ENCODE assay signal across 8 cellular contexts in the genomic region with DNA sequence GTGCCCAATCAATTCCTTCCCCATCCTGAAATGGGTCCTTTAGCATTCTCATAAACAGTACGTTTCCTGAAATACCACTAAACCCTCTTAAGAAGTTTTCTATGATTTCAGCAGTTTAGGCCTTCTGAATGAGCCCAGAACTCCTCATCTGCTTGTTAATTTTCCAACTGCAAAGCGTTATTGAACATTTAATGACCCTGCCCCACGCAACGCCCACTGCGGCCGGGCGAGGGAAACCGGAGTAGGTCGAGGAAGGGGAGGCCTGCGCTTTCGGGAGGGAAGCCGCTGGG. TPM values are rescaled to one million over a fixed set of nuclear protein-coding genes. Genes with fewer than 3 reads are reported as not detected.
DNase-seq lines count a peak whose midpoint lies in the region; ATAC-seq and TF ChIP-seq lines count a peak whose summit lies in the region.

No MANE protein-coding gene starts in this region.

- H3K9me3 Mint-ChIP-seq in dendritic cell treated with granulocyte-macrophage colony-stimulating factor and Interleukin-4, amounts not matched to agents 40 ng/mL and 50 ng/mL, for 4 days: no peaks in the 10 kb centered on the region
- H3K9me3 Mint-ChIP-seq in naive B cell: no peaks in the 10 kb centered on the region

- no peaks in the 10 kb centered on the region for H3K9me3 ChIP-seq in KOPT-K1 (ENCODE audit: insufficient read depth, low read length, poor library complexity, severe bottlenecking)

- peaks cover 17% of the 10 kb centered on the region for H3K4me1 Mint-ChIP-seq in dendritic cell treated with granulocyte-macrophage colony-stimulating factor and Interleukin-4, amounts not matched to agents 40 ng/mL and 50 ng/mL, for 4 days (ENCODE audit: low read depth)
- H3K4me1 Mint-ChIP-seq in naive B cell: peaks cover 16 to 19% (median 18%) of the 10 kb centered on the region in 3 donors

- no peak for TF ChIP-seq CTCF in AG09309 (IDR thresholded peaks at IDR 0.05; ENCODE audit: control insufficient read depth, insufficient read depth, low read depth, low read length, missing control alignments)

- H3K27me3 Mint-ChIP-seq in dendritic cell treated with granulocyte-macrophage colony-stimulating factor and Interleukin-4, amounts not matched to agents 40 ng/mL and 50 ng/mL, for 4 days: no peaks in the 10 kb centered on the region
- peaks cover 0 to 6% (median 0%) of the 10 kb centered on the region in 3 donors for H3K27me3 Mint-ChIP-seq in naive B cell

- peak overlapping the region; percentile 58 for H3K27ac ChIP-seq in KOPT-K1 (ENCODE audit: low read depth, low read length, poor library complexity, severe bottlenecking)

- H3K27ac Mint-ChIP-seq in dendritic cell treated with granulocyte-macrophage colony-stimulating factor and Interleukin-4, amounts not matched to agents 40 ng/mL and 50 ng/mL, for 4 days: peak overlapping the region; percentile 95
- peak overlapping the region; percentile 77 to 99 (median 98) for H3K27ac Mint-ChIP-seq in naive B cell

- no peaks in the 10 kb centered on the region for H3K36me3 ChIP-seq in KOPT-K1 (ENCODE audit: insufficient read depth, low read length)

- ATAC-seq in naive B cell (ENCODE audit: low read depth in 2 of 2): no peak

- intact Hi-C loops in dendritic cell treated with granulocyte-macrophage colony-stimulating factor and Interleukin-4, amounts not matched to agents 40 ng/mL and 50 ng/mL, for 4 days (cut with micrococcal nuclease): loop anchor here (2.0 kb wide), 2 partner anchors 98 to 110 kb away; a partner anchor contains a TSS

- peak overlapping the region; percentile 100 for H3K4me3 Mint-ChIP-seq in dendritic cell treated with granulocyte-macrophage colony-stimulating factor and Interleukin-4, amounts not matched to agents 40 ng/mL and 50 ng/mL, for 4 days
- H3K4me3 Mint-ChIP-seq in naive B cell: peak overlapping the region; percentile 92 to 100 (median 100)

- H3K4me3 ChIP-seq in AG09309 (ENCODE audit: control insufficient read depth, low read depth, low read length): peak overlapping the region; percentile 91

- peaks cover 14% of the 10 kb centered on the region for H3K36me3 Mint-ChIP-seq in dendritic cell treated with granulocyte-macrophage colony-stimulating factor and Interleukin-4, amounts not matched to agents 40 ng/mL and 50 ng/mL, for 4 days (ENCODE audit: low read depth)
- H3K36me3 Mint-ChIP-seq in naive B cell: peaks cover 0 to 9% of the 10 kb centered on the region in 2 donors

- DNase-seq in AG09309 (ENCODE audit: low read depth) (no peak), naive B cell (no peak), amniotic stem cell (lab: John Stamatoyannopoulos, UW) (no peak), DMS 273 (lab: John Stamatoyannopoulos, UW; ENCODE audit: unreplicated experiment) (no peak), NCI-H2107 treated with DMSO at 0.1 percent for 48 hours (lab: John Stamatoyannopoulos, UW; ENCODE audit: unreplicated experiment) (no peak), NCI-H128 (lab: John Stamatoyannopoulos, UW; ENCODE audit: unreplicated experiment) (no peak)

RNA-seq across cellular contexts. Expression of a gene that starts 0.6 kb away (rescaled TPM):
- polyA plus RNA-seq in naive B cell (ENCODE audit: low read depth in 6 of 6): 1 to 10 TPM in 5 of 6 donors, not detected in 1; 2.4 to 5.4 (median 3.0) TPM
